Comparison of ENCODE assay signal across 8 cellular contexts in the genomic region with DNA sequence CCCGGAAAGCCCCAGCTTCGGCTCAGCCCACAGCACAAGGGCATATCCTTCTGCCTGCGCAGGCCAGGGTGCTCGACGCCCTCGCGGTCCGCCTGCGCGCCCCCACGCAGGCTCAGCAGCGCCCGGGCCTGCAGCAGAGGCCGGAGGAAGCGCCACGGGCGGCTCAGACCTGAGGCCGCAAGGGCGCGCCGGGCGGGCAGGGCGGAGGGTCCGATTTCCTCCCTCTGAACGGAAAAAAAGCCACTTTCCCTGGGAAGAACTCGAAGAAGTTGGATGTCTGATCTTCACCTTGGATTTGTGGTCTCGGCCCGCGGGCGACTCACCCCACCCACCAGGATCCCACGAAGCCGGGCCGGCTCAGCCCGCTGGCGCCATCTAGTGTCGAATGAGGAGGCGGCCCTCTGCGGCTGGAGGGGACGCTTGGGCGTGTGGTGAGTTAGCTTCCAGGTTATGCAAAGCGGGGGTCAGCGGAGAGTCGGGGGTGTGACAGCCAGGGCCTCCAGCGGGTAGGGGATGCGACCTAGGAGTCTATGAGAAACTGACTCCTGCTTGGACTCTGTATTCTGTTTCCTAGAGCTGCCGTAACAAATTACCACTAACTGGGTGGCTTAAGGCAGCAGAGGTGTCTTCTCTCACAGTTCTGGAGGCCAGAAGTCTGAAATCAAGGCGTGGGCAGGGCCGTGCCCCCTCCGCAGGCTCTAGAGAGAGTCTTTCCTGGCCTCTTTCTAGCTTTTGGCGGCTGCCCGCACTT. TPM values are rescaled to one million over a fixed set of nuclear protein-coding genes. Genes with fewer than 3 reads are reported as not detected.
DNase-seq lines count a peak whose midpoint lies in the region; ATAC-seq and TF ChIP-seq lines count a peak whose summit lies in the region.

No MANE protein-coding gene starts in this region.

- no peaks in the 10 kb centered on the region for H3K9me3 ChIP-seq in CD8-positive, alpha-beta T cell (ENCODE audit: low read length)
- H3K9me3 ChIP-seq in OCI-LY7 (ENCODE audit: low read length) = no peaks in the 10 kb centered on the region
- no peaks in the 10 kb centered on the region for H3K9me3 ChIP-seq in naive thymus-derived CD4-positive, alpha-beta T cell (ENCODE audit: control insufficient read depth in 2 of 3, low read length in 3 of 3)

- peak; percentile 85 for ATAC-seq in CD8-positive, alpha-beta T cell
- ATAC-seq in GM19397 (IDR thresholded peaks at IDR 0.05; ENCODE audit: unreplicated experiment) = peak; percentile 76
- ATAC-seq in naive thymus-derived CD4-positive, alpha-beta T cell = peak; percentile 94
- peak; percentile 95 for ATAC-seq in stimulated activated memory B cell treated with anti-CD40 and anti-IgM and Interleukin-4, amounts not matched to agents 10 μg/mL and 1 μg/mL and 100 μg/mL, for 72 hours

- peak; percentile 68 to 93 (median 83) for DNase-seq in CD8-positive, alpha-beta T cell
- DNase-seq in HT-29 (ENCODE audit: low spot score) (peak; percentile 68), OCI-LY7 (ENCODE audit: low spot score) (peak; percentile 78), activated T-helper 1 cell treated with Interleukin-2 at 50 U/mL for 16 hours (ENCODE audit: low read depth) (peak; percentile 73), fibroblast of gingiva (ENCODE audit: low read depth) (peak; percentile 54)
- peak; percentile 56 to 88 (median 77) for DNase-seq in naive thymus-derived CD4-positive, alpha-beta T cell

- H3K27ac Mint-ChIP-seq in CD8-positive, alpha-beta T cell = peak overlapping the region; percentile 76
- peak overlapping the region in 6 of 9 donors; percentile 27 to 79 (median 57) for H3K27ac Mint-ChIP-seq in naive thymus-derived CD4-positive, alpha-beta T cell
- H3K27ac Mint-ChIP-seq in stimulated activated memory B cell treated with anti-CD40 and anti-IgM and Interleukin-4, amounts not matched to agents 10 μg/mL and 1 μg/mL and 100 μg/mL, for 72 hours = peak overlapping the region; percentile 74

- no peaks in the 10 kb centered on the region for H3K27me3 ChIP-seq in CD8-positive, alpha-beta T cell (ENCODE audit: insufficient read depth, low read length)
- H3K27me3 ChIP-seq in naive thymus-derived CD4-positive, alpha-beta T cell (ENCODE audit: control insufficient read depth in 2 of 2, insufficient read depth in 2 of 2, low read length in 2 of 2) = no peaks in the 10 kb centered on the region

- H3K79me2 ChIP-seq in OCI-LY7 (ENCODE audit: insufficient read depth, low read depth, low read length) = no peaks in the 10 kb centered on the region

- CTCF ChIA-PET in CD8-positive, alpha-beta T cell (lab: Charles Lee) = interaction anchor here (0.6 to 6.8 kb wide), 37 partner anchors 10 to 186 kb away, joined by 3 to 167 read pairs (median 4); partner anchors contain the start of genes CCDC177, SRSF5 and SUSD6
- CTCF ChIA-PET in OCI-LY7 (lab: Charles Lee; ENCODE audit: unreplicated experiment) = interaction anchor here (0.6 to 1.1 kb wide), 4 partner anchors 107 to 469 kb away, joined by 3 read pairs; no protein-coding TSS in a partner anchor
- CTCF ChIA-PET in naive thymus-derived CD4-positive, alpha-beta T cell (lab: Charles Lee) = interaction anchor here (0.6 to 3.5 kb wide), 12 partner anchors 18 to 206 kb away, joined by 3 to 38 read pairs (median 4); partner anchors contain the start of gene SRSF5

- H3K4me2 ChIP-seq in OCI-LY7 (ENCODE audit: low read length) = peak overlapping the region; percentile 64

- no peaks in the 10 kb centered on the region for H3K36me3 Mint-ChIP-seq in CD8-positive, alpha-beta T cell
- peaks cover 0 to under 1% (median 0%) of the 10 kb centered on the region in 5 donors for H3K36me3 Mint-ChIP-seq in naive thymus-derived CD4-positive, alpha-beta T cell
- no peaks in the 10 kb centered on the region for H3K36me3 Mint-ChIP-seq in stimulated activated memory B cell treated with anti-CD40 and anti-IgM and Interleukin-4, amounts not matched to agents 10 μg/mL and 1 μg/mL and 100 μg/mL, for 72 hours

- H2AFZ ChIP-seq in OCI-LY7 (ENCODE audit: low read length) = peak overlapping the region; percentile 88

- H3K9me3 Mint-ChIP-seq in CD8-positive, alpha-beta T cell = no peaks in the 10 kb centered on the region
- H3K9me3 Mint-ChIP-seq in naive thymus-derived CD4-positive, alpha-beta T cell = peaks cover 0 to 1% (median 0%) of the 10 kb centered on the region in 11 donors
- H3K9me3 Mint-ChIP-seq in stimulated activated memory B cell treated with anti-CD40 and anti-IgM and Interleukin-4, amounts not matched to agents 10 μg/mL and 1 μg/mL and 100 μg/mL, for 72 hours = no peaks in the 10 kb centered on the region

- no peaks in the 10 kb centered on the region for H3K36me3 ChIP-seq in CD8-positive, alpha-beta T cell (ENCODE audit: insufficient read depth, low read length)
- H3K36me3 ChIP-seq in OCI-LY7 (ENCODE audit: insufficient read depth, low read length) = no peaks in the 10 kb centered on the region
- no peaks in the 10 kb centered on the region for H3K36me3 ChIP-seq in naive thymus-derived CD4-positive, alpha-beta T cell (ENCODE audit: control insufficient read depth in 2 of 3, insufficient read depth in 3 of 3, low read length in 3 of 3)

- no peak overlapping the region for H3K27ac ChIP-seq in CD8-positive, alpha-beta T cell (ENCODE audit: low read depth, low read length)
- no peak overlapping the region for H3K27ac ChIP-seq in OCI-LY7 (ENCODE audit: low read depth, low read length, poor library complexity, severe bottlenecking)
- H3K27ac ChIP-seq in naive thymus-derived CD4-positive, alpha-beta T cell (ENCODE audit: low read depth, low read length) = peak overlapping the region; percentile 46

- intact Hi-C loops in CD8-positive, alpha-beta T cell (cut with DNase I, micrococcal nuclease) = loop anchor here (1.0 to 10.0 kb wide), 4 partner anchors 39 to 482 kb away; no protein-coding TSS in a partner anchor
- intact Hi-C loops in OCI-LY7 (cut with micrococcal nuclease; ENCODE audit: unreplicated experiment) = loop anchor here (1.0 to 5.0 kb wide), 3 partner anchors 124 to 480 kb away; no protein-coding TSS in a partner anchor
- intact Hi-C loops in naive thymus-derived CD4-positive, alpha-beta T cell (cut with micrococcal nuclease) = loop anchor here (1.0 to 2.0 kb wide), 4 partner anchors 40 to 142 kb away; partner anchors contain the start of genes SUSD6 (in 2 of the 2) and SRSF5 (in 1 of the 2)

- peaks cover 6% of the 10 kb centered on the region for H3K4me1 Mint-ChIP-seq in CD8-positive, alpha-beta T cell (ENCODE audit: low read depth)
- peaks cover 0 to 36% (median 13%) of the 10 kb centered on the region in 7 donors for H3K4me1 Mint-ChIP-seq in naive thymus-derived CD4-positive, alpha-beta T cell
- peaks cover 11% of the 10 kb centered on the region for H3K4me1 Mint-ChIP-seq in stimulated activated memory B cell treated with anti-CD40 and anti-IgM and Interleukin-4, amounts not matched to agents 10 μg/mL and 1 μg/mL and 100 μg/mL, for 72 hours

- H4K20me1 ChIP-seq in OCI-LY7 (ENCODE audit: insufficient read depth, low read length) = no peaks in the 10 kb centered on the region

- TF ChIP-seq CTCF in CD8-positive, alpha-beta T cell (IDR thresholded peaks at IDR 0.05) = peak; percentile 95
- peak; percentile 98 for TF ChIP-seq CTCF in OCI-LY7 (conservative IDR thresholded peaks at IDR 0.05; ENCODE audit: low read length)

- no TSS peak for BruUV-seq in OCI-LY7 (replicated peaks; lab: Mats Ljungman, UMichigan)

- H3K4me3 Mint-ChIP-seq in CD8-positive, alpha-beta T cell = peak overlapping the region; percentile 73
- H3K4me3 Mint-ChIP-seq in naive thymus-derived CD4-positive, alpha-beta T cell = peak overlapping the region; percentile 20 to 81 (median 58)
- H3K4me3 Mint-ChIP-seq in stimulated activated memory B cell treated with anti-CD40 and anti-IgM and Interleukin-4, amounts not matched to agents 10 μg/mL and 1 μg/mL and 100 μg/mL, for 72 hours = peak overlapping the region; percentile 57

- no peaks in the 10 kb centered on the region for H3K9me2 ChIP-seq in OCI-LY7 (ENCODE audit: insufficient read depth, low read length)

- peak overlapping the region; percentile 60 for H3K4me3 ChIP-seq in CD8-positive, alpha-beta T cell (ENCODE audit: low read depth, low read length)
- H3K4me3 ChIP-seq in OCI-LY7 (ENCODE audit: low read depth, low read length, poor library complexity, severe bottlenecking) = peak overlapping the region; percentile 51
- H3K4me3 ChIP-seq in naive thymus-derived CD4-positive, alpha-beta T cell (ENCODE audit: low read length) = peak overlapping the region; percentile 72

- H3K27me3 Mint-ChIP-seq in CD8-positive, alpha-beta T cell (ENCODE audit: low read depth) = no peaks in the 10 kb centered on the region
- H3K27me3 Mint-ChIP-seq in naive thymus-derived CD4-positive, alpha-beta T cell = peaks cover 0 to under 1% (median 0%) of the 10 kb centered on the region in 5 donors
- no peaks in the 10 kb centered on the region for H3K27me3 Mint-ChIP-seq in stimulated activated memory B cell treated with anti-CD40 and anti-IgM and Interleukin-4, amounts not matched to agents 10 μg/mL and 1 μg/mL and 100 μg/mL, for 72 hours

- POLR2A ChIA-PET in CD8-positive, alpha-beta T cell (lab: Charles Lee) = interaction anchor here (0.6 to 1.6 kb wide), 4 partner anchors 40 to 455 kb away, joined by 3 to 6 read pairs (median 4); partner anchors contain the start of gene SRSF5
- POLR2A ChIA-PET in OCI-LY7 (lab: Charles Lee) = interaction anchor here (0.6 kb wide), 2 partner anchors 26 to 186 kb away, joined by 5 to 8 read pairs; no protein-coding TSS in a partner anchor
- POLR2A ChIA-PET in naive thymus-derived CD4-positive, alpha-beta T cell (lab: Charles Lee) = interaction anchor here (0.6 to 1.3 kb wide), 3 partner anchors 40 to 141 kb away, joined by 3 to 8 read pairs (median 3); no protein-coding TSS in a partner anchor

- H3K4me1 ChIP-seq in CD8-positive, alpha-beta T cell (ENCODE audit: insufficient read depth, low read length) = peaks cover 12% of the 10 kb centered on the region
- H3K4me1 ChIP-seq in OCI-LY7 (ENCODE audit: insufficient read depth, low read length, poor library complexity, severe bottlenecking) = peaks cover 10% of the 10 kb centered on the region
- peaks cover 0 to 11% of the 10 kb centered on the region in 2 donors for H3K4me1 ChIP-seq in naive thymus-derived CD4-positive, alpha-beta T cell (ENCODE audit: control insufficient read depth in 2 of 2, insufficient read depth in 2 of 2, low read length in 2 of 2)

RNA-seq across cellular contexts. Expression of gene SRSF5, which starts 40.0 kb away (rescaled TPM):
- 1,000 to 10,000 TPM; 1,544 to 1,597 TPM for total RNA-seq in CD8-positive, alpha-beta T cell
- total RNA-seq in HT-29 (2014; rRNA removed; shearing (Covaris generic)) = 93.3 and 126 TPM in 2 replicates
- total RNA-seq in OCI-LY7 (2014; rRNA removed; shearing (Covaris generic)) = 341 and 456 TPM in 2 replicates
- total RNA-seq in OCI-LY7 (2022) = 474 and 484 TPM in 2 replicates
- total RNA-seq in naive thymus-derived CD4-positive, alpha-beta T cell = 1,000 to 10,000 TPM in 4 of 5 experiments, 100 to 1,000 TPM in 1; 355 to 1,361 (median 1,191) TPM
- polyA plus RNA-seq in naive thymus-derived CD4-positive, alpha-beta T cell = 1,000 to 10,000 TPM; 1,397 to 1,617 TPM
